In the genomic region with DNA sequence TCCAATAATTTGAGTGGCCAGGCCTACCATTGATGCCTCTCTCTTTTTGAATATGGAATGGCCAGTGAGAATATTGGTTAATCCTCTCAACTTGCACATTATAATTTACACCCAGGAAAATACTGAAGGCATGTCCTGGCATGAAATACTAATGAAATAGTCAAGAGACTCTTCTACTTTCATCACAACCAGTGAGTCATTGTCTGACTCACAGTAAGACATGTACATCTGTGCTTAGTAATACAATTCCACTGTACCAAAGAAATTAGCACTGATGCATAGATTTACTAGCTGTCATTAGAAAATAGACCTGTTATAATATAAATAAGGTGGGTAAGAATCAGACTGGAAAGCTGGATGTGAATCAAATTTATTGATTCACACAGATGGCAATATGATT, we compare ENCODE assay signal across 1 cellular context.
TF ChIP-seq lines count a peak whose summit lies in the region.

No MANE protein-coding gene starts in this region.

TF ChIP-seq in HEK293, 187 proteins besides CTCF, POLR2A, EP300 and RAD21 (continued from another document):
- TF ChIP-seq HIC1 (tag by site-specific recombination; IDR thresholded peaks at IDR 0.05) (peak; percentile 55; the same call in 1 of the 2 replicates), ZNF664 (tag by site-specific recombination; IDR thresholded peaks at IDR 0.05) (no peak), ZNF341 (tag by site-specific recombination; IDR thresholded peaks at IDR 0.05; ENCODE audit: low read depth) (no peak), ZNF184 (tag by site-specific recombination; IDR thresholded peaks at IDR 0.05) (no peak), ZNF747 (tag by site-specific recombination; IDR thresholded peaks at IDR 0.05) (no peak), ZNF169 (tag by site-specific recombination; IDR thresholded peaks at IDR 0.05) (no peak), ZNF629 (tag by site-specific recombination; IDR thresholded peaks at IDR 0.05) (peak; percentile 37; the same call in 1 of the 2 replicates), KLF10 (tag by site-specific recombination; IDR thresholded peaks at IDR 0.05) (no peak), ZNF558 (tag by site-specific recombination; IDR thresholded peaks at IDR 0.05) (0 out of 2 replicates have a peak, but pooled peaks have one; percentile 55), ZNF416 (tag by site-specific recombination; IDR thresholded peaks at IDR 0.05) (no peak), KLF7 (tag by site-specific recombination; IDR thresholded peaks at IDR 0.05; ENCODE audit: borderline replicate concordance) (no peak), MYNN (tag by site-specific recombination; IDR thresholded peaks at IDR 0.05; ENCODE audit: borderline replicate concordance) (no peak), ZNF707 (tag by site-specific recombination; IDR thresholded peaks at IDR 0.05) (0 out of 2 replicates have a peak, but pooled peaks have one; percentile 17), ZNF677 (tag by site-specific recombination; IDR thresholded peaks at IDR 0.05) (no peak), PRDM1 (tag by site-specific recombination; IDR thresholded peaks at IDR 0.05) (peak; percentile 32; the same call in 1 of the 2 replicates), ZEB2 (tag by site-specific recombination; IDR thresholded peaks at IDR 0.05) (peak; percentile 56; the same call in 1 of the 2 replicates), ZNF449 (tag by site-specific recombination; IDR thresholded peaks at IDR 0.05) (no peak), ZBTB10 (tag by site-specific recombination; IDR thresholded peaks at IDR 0.05) (no peak), SP3 (tag by site-specific recombination; IDR thresholded peaks at IDR 0.05) (no peak), BCL11A (tag by site-specific recombination; IDR thresholded peaks at IDR 0.05; ENCODE audit: low read depth) (no peak), REST (tag by site-specific recombination; IDR thresholded peaks at IDR 0.05) (no peak), ZNF23 (tag by site-specific recombination; IDR thresholded peaks at IDR 0.05; ENCODE audit: borderline replicate concordance) (no peak), ZNF624 (tag by site-specific recombination; IDR thresholded peaks at IDR 0.05) (no peak), ZNF335 (tag by site-specific recombination; conservative IDR thresholded peaks at IDR 0.05) (no peak), ZNF843 (tag by site-specific recombination; IDR thresholded peaks at IDR 0.05) (no peak), ZNF366 (tag by site-specific recombination; conservative IDR thresholded peaks at IDR 0.05) (peak; percentile 63), ZNF155 (tag by site-specific recombination; IDR thresholded peaks at IDR 0.05) (no peak)
- TF ChIP-seq, protein P1, sequence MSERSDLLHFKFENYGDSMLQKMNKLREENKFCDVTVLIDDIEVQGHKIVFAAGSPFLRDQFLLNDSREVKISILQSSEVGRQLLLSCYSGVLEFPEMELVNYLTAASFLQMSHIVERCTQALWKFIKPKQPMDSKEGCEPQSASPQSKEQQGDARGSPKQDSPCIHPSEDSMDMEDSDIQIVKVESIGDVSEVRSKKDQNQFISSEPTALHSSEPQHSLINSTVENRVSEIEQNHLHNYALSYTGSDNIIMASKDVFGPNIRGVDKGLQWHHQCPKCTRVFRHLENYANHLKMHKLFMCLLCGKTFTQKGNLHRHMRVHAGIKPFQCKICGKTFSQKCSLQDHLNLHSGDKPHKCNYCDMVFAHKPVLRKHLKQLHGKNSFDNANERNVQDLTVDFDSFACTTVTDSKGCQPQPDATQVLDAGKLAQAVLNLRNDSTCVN (tag by site-specific recombination; optimal IDR thresholded peaks at IDR 0.05) = no peak
- TF ChIP-seq, protein P2, sequence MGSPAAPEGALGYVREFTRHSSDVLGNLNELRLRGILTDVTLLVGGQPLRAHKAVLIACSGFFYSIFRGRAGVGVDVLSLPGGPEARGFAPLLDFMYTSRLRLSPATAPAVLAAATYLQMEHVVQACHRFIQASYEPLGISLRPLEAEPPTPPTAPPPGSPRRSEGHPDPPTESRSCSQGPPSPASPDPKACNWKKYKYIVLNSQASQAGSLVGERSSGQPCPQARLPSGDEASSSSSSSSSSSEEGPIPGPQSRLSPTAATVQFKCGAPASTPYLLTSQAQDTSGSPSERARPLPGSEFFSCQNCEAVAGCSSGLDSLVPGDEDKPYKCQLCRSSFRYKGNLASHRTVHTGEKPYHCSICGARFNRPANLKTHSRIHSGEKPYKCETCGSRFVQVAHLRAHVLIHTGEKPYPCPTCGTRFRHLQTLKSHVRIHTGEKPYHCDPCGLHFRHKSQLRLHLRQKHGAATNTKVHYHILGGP (tag by site-specific recombination; IDR thresholded peaks at IDR 0.05) = no peak
- TF ChIP-seq, protein P3, sequence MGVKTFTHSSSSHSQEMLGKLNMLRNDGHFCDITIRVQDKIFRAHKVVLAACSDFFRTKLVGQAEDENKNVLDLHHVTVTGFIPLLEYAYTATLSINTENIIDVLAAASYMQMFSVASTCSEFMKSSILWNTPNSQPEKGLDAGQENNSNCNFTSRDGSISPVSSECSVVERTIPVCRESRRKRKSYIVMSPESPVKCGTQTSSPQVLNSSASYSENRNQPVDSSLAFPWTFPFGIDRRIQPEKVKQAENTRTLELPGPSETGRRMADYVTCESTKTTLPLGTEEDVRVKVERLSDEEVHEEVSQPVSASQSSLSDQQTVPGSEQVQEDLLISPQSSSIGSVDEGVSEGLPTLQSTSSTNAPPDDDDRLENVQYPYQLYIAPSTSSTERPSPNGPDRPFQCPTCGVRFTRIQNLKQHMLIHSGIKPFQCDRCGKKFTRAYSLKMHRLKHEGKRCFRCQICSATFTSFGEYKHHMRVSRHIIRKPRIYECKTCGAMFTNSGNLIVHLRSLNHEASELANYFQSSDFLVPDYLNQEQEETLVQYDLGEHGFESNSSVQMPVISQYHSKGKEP (tag by site-specific recombination; IDR thresholded peaks at IDR 0.05) = no peak
- TF ChIP-seq, protein P4, sequence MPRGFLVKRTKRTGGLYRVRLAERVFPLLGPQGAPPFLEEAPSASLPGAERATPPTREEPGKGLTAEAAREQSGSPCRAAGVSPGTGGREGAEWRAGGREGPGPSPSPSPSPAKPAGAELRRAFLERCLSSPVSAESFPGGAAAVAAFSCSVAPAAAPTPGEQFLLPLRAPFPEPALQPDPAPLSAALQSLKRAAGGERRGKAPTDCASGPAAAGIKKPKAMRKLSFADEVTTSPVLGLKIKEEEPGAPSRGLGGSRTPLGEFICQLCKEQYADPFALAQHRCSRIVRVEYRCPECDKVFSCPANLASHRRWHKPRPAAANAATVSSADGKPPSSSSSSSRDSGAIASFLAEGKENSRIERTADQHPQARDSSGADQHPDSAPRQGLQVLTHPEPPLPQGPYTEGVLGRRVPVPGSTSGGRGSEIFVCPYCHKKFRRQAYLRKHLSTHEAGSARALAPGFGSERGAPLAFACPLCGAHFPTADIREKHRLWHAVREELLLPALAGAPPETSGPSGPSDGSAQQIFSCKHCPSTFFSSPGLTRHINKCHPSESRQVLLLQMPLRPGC (tag by site-specific recombination; IDR thresholded peaks at IDR 0.05) = no peak
